ENCODE assay signal across 13 cellular contexts in the genomic region with DNA sequence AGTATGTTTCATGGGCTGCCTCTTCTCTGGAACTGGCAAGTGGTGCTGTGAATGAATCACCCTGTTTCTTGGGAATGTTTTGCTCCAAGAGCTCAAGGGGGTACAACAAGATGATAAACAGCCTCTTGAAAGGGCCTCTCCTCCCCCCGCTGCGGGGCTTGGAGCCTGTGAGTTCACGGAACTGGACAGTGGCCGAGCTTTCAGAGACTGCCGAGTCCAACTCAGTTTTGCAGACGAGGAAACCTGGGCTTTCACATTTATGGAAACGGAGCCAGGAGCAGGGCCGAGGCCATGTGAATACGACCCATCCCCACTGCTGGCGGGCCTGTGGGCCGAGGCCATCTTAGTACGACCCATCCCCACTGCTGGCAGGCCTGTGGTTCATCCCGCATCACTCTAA. TPM values are rescaled to one million over a fixed set of nuclear protein-coding genes. Genes with fewer than 3 reads are reported as not detected.
DNase-seq lines count a peak whose midpoint lies in the region; ATAC-seq and TF ChIP-seq lines count a peak whose summit lies in the region.
"Had no signal": no experiment of that assay in that cellular context is flagged by ENCODE, and none has a peak within 500 bp of the region (broad histone marks: within the 10 kb centered on the region; RNA-seq: fewer than 3 reads in every experiment).

No MANE protein-coding gene starts in this region.

- POLR2A ChIA-PET in CD4-positive, alpha-beta T cell (lab: Charles Lee) = interaction anchor here (0.6 kb wide), 3 partner anchors 76 to 731 kb away, joined by 3 read pairs; no protein-coding TSS in a partner anchor

- no peaks in the 10 kb centered on the region for H3K36me3 Mint-ChIP-seq in CD4-positive, alpha-beta T cell (ENCODE audit: low read depth)

- H3K4me3 ChIP-seq in left ventricle myocardium inferior (no peak overlapping the region), psoas muscle (no peak overlapping the region)

- DNase-seq in AG08395 (ENCODE audit: low spot score) (peak; percentile 88), amniotic epithelial cell (ENCODE audit: low read depth) (peak; percentile 98), left ventricle myocardium inferior (peak; percentile 69), psoas muscle (peak; percentile 79), A172 (ENCODE audit: low spot score) (no peak), SKM-1 treated with dmso at 0.1 percent for 144 hours (lab: John Stamatoyannopoulos, UW; ENCODE audit: unreplicated experiment) (no peak)
- DNase-seq in CD4-positive, alpha-beta T cell = no peak
- DNase-seq: activated CD4-positive, alpha-beta T cell treated with anti-CD3 and anti-CD28 coated beads, Interleukin-2, amount 10 ng/mL, durations not matched to agents 24 days and 14 days; activated naive CD4-positive, alpha-beta T cell; NCI-H1417; stimulated activated naive CD4-positive, alpha-beta T cell treated with Interleukin-2 at 50 U/mL for 16 hours had no signal

- CTCF ChIA-PET in CD4-positive, alpha-beta T cell (lab: Charles Lee) = interaction anchor here (0.6 to 0.7 kb wide), 2 partner anchors 306 to 1253 kb away, joined by 3 to 4 read pairs; a partner anchor contains a TSS

- no peaks in the 10 kb centered on the region for H3K9me3 Mint-ChIP-seq in CD4-positive, alpha-beta T cell
- H3K9me3 Mint-ChIP-seq: activated CD4-positive, alpha-beta T cell treated with anti-CD3 and anti-CD28 coated beads, Interleukin-2, amount 10 ng/mL, durations not matched to agents 24 days and 14 days had no signal

- H3K27me3 Mint-ChIP-seq in CD4-positive, alpha-beta T cell = no peaks in the 10 kb centered on the region

- H3K27ac Mint-ChIP-seq in CD4-positive, alpha-beta T cell = no peak overlapping the region
- H3K27ac Mint-ChIP-seq: activated CD4-positive, alpha-beta T cell treated with anti-CD3 and anti-CD28 coated beads, Interleukin-2, amount 10 ng/mL, durations not matched to agents 24 days and 14 days had no signal

- H3K36me3 ChIP-seq in left ventricle myocardium inferior = no peaks in the 10 kb centered on the region
- no peaks in the 10 kb centered on the region for H3K36me3 ChIP-seq in psoas muscle (ENCODE audit: insufficient read depth in 1 of 2, low read depth in 1 of 2)

- H3K27ac ChIP-seq in left ventricle myocardium inferior (replicated peaks) (peak overlapping the region; percentile 36), psoas muscle (no peak overlapping the region)
- no peak overlapping the region for H3K27ac ChIP-seq in CD4-positive, alpha-beta T cell (ENCODE audit: low read depth, low read length)

- peaks cover 11% of the 10 kb centered on the region for H3K4me1 ChIP-seq in left ventricle myocardium inferior
- no peaks in the 10 kb centered on the region for H3K4me1 ChIP-seq in psoas muscle

- no peaks in the 10 kb centered on the region for H3K4me1 Mint-ChIP-seq in CD4-positive, alpha-beta T cell (ENCODE audit: low read depth)
- H3K4me1 Mint-ChIP-seq: activated CD4-positive, alpha-beta T cell treated with anti-CD3 and anti-CD28 coated beads, Interleukin-2, amount 10 ng/mL, durations not matched to agents 24 days and 14 days had no signal

- no peaks in the 10 kb centered on the region for H3K27me3 ChIP-seq in left ventricle myocardium inferior (ENCODE audit: low read depth)
- H3K27me3 ChIP-seq in psoas muscle (ENCODE audit: insufficient read depth in 3 of 3, low read length in 2 of 3) = no peaks in the 10 kb centered on the region
- H3K27me3 ChIP-seq in CD4-positive, alpha-beta T cell (ENCODE audit: control insufficient read depth, insufficient read depth, low read length) = no peaks in the 10 kb centered on the region

- H3K9me3 ChIP-seq in left ventricle myocardium inferior (replicated peaks) = no peaks in the 10 kb centered on the region
- no peaks in the 10 kb centered on the region for H3K9me3 ChIP-seq in psoas muscle
- no peaks in the 10 kb centered on the region for H3K9me3 ChIP-seq in CD4-positive, alpha-beta T cell (ENCODE audit: control insufficient read depth, low read length)

- ATAC-seq in psoas muscle (peak in 1 of 4 donors; percentile 30), GM19397 (IDR thresholded peaks at IDR 0.05; ENCODE audit: unreplicated experiment) (no peak)
- no peak for ATAC-seq in CD4-positive, alpha-beta T cell (ENCODE audit: poor library complexity)

- TF ChIP-seq CTCF in left ventricle myocardium inferior (IDR thresholded peaks at IDR 0.05; ENCODE audit: borderline replicate concordance) (no peak), psoas muscle (IDR thresholded peaks at IDR 0.05) (no peak)
- TF ChIP-seq CTCF in CD4-positive, alpha-beta T cell (IDR thresholded peaks at IDR 0.05) = no peak

- no peak overlapping the region for H3K4me3 Mint-ChIP-seq in CD4-positive, alpha-beta T cell
- H3K4me3 Mint-ChIP-seq: activated CD4-positive, alpha-beta T cell treated with anti-CD3 and anti-CD28 coated beads, Interleukin-2, amount 10 ng/mL, durations not matched to agents 24 days and 14 days; nephron had no signal

- intact Hi-C loops in left ventricle myocardium inferior (cut with micrococcal nuclease) = no loop called here
- intact Hi-C loops in psoas muscle (cut with DNase I) = no loop called here
- intact Hi-C loops in CD4-positive, alpha-beta T cell (cut with DNase I, micrococcal nuclease) = no loop called here

- WGBS in psoas muscle, 3 donors = 74 to 85% (median 78%) methylated on average over 13 of the region's 13 CpGs

RNA-seq across cellular contexts. Expression of a gene that starts 18.2 kb away (rescaled TPM):
- 4.2 TPM for total RNA-seq in left ventricle myocardium inferior
- 1 to 10 TPM; 1.3 to 3.0 (median 1.9) TPM for total RNA-seq in psoas muscle
- polyA plus RNA-seq in psoas muscle = 1 to 10 TPM in 1 of 3 donors, under 1 TPM in 2; 0.86 to 1.0 (median 0.97) TPM
- 1 to 10 TPM; 2.5 to 3.1 TPM for total RNA-seq in CD4-positive, alpha-beta T cell
- total RNA-seq in A172 (2014; rRNA removed; shearing (Covaris generic)) = 15.3 and 17.8 TPM in 2 replicates

RNA-seq across cellular contexts. Expression of a gene that starts 38.3 kb away (rescaled TPM):
- total RNA-seq in left ventricle myocardium inferior (19.2 TPM), psoas muscle (10 to 100 TPM; 10.5 to 16.3 (median 11.5) TPM)
- 10 to 100 TPM; 17.1 to 40.1 (median 21.9) TPM for polyA plus RNA-seq in psoas muscle
- total RNA-seq in CD4-positive, alpha-beta T cell = 1 to 10 TPM; 3.5 to 4.2 TPM
- total RNA-seq in A172 (2014; rRNA removed; shearing (Covaris generic)) = 11.8 and 15.7 TPM in 2 replicates

Comparison
In these comparisons a context has a peak if more than half of its experiments do, and no peak if none do; other contexts are left out.
1. DNase-seq: peak in AG08395 (single experiment), amniotic epithelial cell (single experiment), left ventricle myocardium inferior (single experiment) and psoas muscle (2 of 2); none in CD4-positive, alpha-beta T cell (0 of 10), A172 (single experiment) and SKM-1 treated with dmso at 0.1 percent for 144 hours (single experiment).